ENCODE assay signal across 8 cellular contexts in the genomic region with DNA sequence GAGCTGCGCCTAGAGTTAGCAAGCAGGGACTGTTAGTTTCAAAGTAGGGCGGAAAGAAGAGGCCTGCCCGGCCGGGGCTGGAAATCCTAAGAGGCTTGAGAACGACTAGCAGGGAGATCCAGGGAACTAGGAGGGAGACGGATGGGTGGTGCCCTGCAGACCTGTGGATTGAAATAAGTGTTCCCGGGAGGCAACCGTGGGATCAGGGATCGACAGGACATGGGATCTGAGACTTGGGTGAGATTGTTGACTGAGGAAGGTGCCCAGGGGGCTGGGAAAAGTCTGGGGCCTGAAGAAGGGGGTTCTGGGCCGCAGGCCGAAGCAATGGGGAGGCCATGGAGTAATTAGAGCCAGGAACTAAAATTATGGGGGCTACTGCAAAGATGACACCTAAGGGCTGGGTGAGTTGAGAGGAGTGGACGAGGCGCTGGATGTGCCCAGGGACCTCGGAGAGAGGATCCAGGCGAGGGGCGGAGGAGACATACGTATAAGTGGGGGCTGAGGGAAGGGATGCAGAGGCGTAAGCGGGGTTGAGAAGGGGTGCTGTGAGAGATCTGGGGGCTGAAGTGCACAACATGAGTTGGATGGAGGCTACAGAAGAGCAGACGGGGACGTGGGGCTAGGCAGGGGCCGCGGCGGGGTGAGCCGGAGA. TPM values are rescaled to one million over a fixed set of nuclear protein-coding genes. Genes with fewer than 3 reads are reported as not detected.
A peak's percentile ranks its signal among the peaks of the same experiment; 100 is the strongest.
DNase-seq lines count a peak whose midpoint lies in the region; TF ChIP-seq lines count a peak whose summit lies in the region.

No MANE protein-coding gene starts in this region.

- H3K4me2 ChIP-seq in OCI-LY3 (ENCODE audit: low read length): peak overlapping the region; percentile 92

- no peak for TF ChIP-seq CTCF in OCI-LY3 (IDR thresholded peaks at IDR 0.05; ENCODE audit: low read depth, low read length)

- peak overlapping the region; percentile 80 for H2AFZ ChIP-seq in OCI-LY3 (ENCODE audit: low read depth, low read length)

- CTCF ChIA-PET in HEK293T (lab: Yijun Ruan, JAX): no interaction called here

- H3K79me2 ChIP-seq in OCI-LY3 (ENCODE audit: low read length): peaks cover 7% of the 10 kb centered on the region; the same call in 1 of the 2 replicates

- no peaks in the 10 kb centered on the region for H3K36me3 ChIP-seq in OCI-LY3 (replicated peaks; ENCODE audit: low read depth, low read length)

- H3K9ac ChIP-seq in OCI-LY3 (ENCODE audit: low read length): peak overlapping the region; percentile 73

- TF ChIP-seq POLR2A in erythroblast (IDR thresholded peaks at IDR 0.05; ENCODE audit: low read length): no peak

- peak overlapping the region; percentile 31; the same call in 1 of the 2 replicates for H3K27ac ChIP-seq in OCI-LY3 (ENCODE audit: low read length)

- H3K4me1 ChIP-seq in OCI-LY3 (ENCODE audit: low read length): peaks cover 30% of the 10 kb centered on the region

- DNase-seq in NCI-H1417 (lab: John Stamatoyannopoulos, UW): peak in 2 of 3 experiments; percentile 72 to 74
- no peak for DNase-seq in NCI-H1417 treated with DMSO at 0.1 percent for 48 hours (lab: John Stamatoyannopoulos, UW)
- peak; percentile 52 for DNase-seq in HEK293T (ENCODE audit: extremely low spot score)
- peak; percentile 25 to 31 for DNase-seq in erythroblast (lab: John Stamatoyannopoulos, UW)
- peak; percentile 41 for DNase-seq in myocyte (ENCODE audit: low read depth)
- DNase-seq in H4 (ENCODE audit: low spot score): no peak
- no peak for DNase-seq in NCI-H1048 (lab: John Stamatoyannopoulos, UW)

- POLR2A ChIA-PET in HEK293T (lab: Yijun Ruan, JAX): interaction anchor here (0.6 to 1.7 kb wide), 5 partner anchors 14 to 567 kb away, joined by 3 to 10 read pairs (median 3); partner anchors contain the start of genes AMDHD1 and CCDC38

- H3K4me3 ChIP-seq in OCI-LY3 (ENCODE audit: low read length): peak overlapping the region; percentile 86

- peaks cover 6% of the 10 kb centered on the region; the same call in 1 of the 2 replicates for H3K9me3 ChIP-seq in OCI-LY3 (ENCODE audit: insufficient read depth, low read length)

- no peaks in the 10 kb centered on the region for H4K20me1 ChIP-seq in OCI-LY3 (ENCODE audit: insufficient read depth, low read length)

- H3K27me3 ChIP-seq in OCI-LY3 (ENCODE audit: low read depth, low read length): no peaks in the 10 kb centered on the region

TF ChIP-seq in HEK293T, 16 proteins besides CTCF, POLR2A, EP300 and RAD21:
- TF ChIP-seq SUZ12 (IDR thresholded peaks at IDR 0.05): no peak
- no peak for TF ChIP-seq L3MBTL2 (conservative IDR thresholded peaks at IDR 0.05)
- no peak for TF ChIP-seq FOXM1 (IDR thresholded peaks at IDR 0.05; ENCODE audit: borderline replicate concordance)
- no peak for TF ChIP-seq CTBP1 (IDR thresholded peaks at IDR 0.05; ENCODE audit: borderline replicate concordance)
- TF ChIP-seq ARNT (IDR thresholded peaks at IDR 0.05): no peak

RNA-seq across cellular contexts. Expression of gene LTA4H, which starts 0.6 kb away (rescaled TPM):
- 55.9 and 70.6 TPM in 2 replicates for total RNA-seq in myocyte
- polyA plus RNA-seq in myocyte (2012): 42.6 TPM
- total RNA-seq in H4 (2014; rRNA removed; shearing (Covaris generic)): 67.7 and 85.7 TPM in 2 replicates

RNA-seq across cellular contexts. Expression of gene HAL, which starts 38.6 kb away (rescaled TPM):
- total RNA-seq in myocyte: not detected in 2 replicates
- polyA plus RNA-seq in myocyte (2012): 0.19 TPM
- total RNA-seq in H4 (2014; rRNA removed; shearing (Covaris generic)): 0.14 and 0.27 TPM in 2 replicates

Comparison
In these comparisons a context has a peak if more than half of its experiments do, and no peak if none do; other contexts are left out.
1. DNase-seq: peak in NCI-H1417 (2 of 3), HEK293T (single experiment), erythroblast (2 of 2) and myocyte (single experiment); none in NCI-H1417 treated with DMSO at 0.1 percent for 48 hours (single experiment), H4 (single experiment) and NCI-H1048 (single experiment).